Comparison of ENCODE assay signal across 1 cellular context in the genomic region with DNA sequence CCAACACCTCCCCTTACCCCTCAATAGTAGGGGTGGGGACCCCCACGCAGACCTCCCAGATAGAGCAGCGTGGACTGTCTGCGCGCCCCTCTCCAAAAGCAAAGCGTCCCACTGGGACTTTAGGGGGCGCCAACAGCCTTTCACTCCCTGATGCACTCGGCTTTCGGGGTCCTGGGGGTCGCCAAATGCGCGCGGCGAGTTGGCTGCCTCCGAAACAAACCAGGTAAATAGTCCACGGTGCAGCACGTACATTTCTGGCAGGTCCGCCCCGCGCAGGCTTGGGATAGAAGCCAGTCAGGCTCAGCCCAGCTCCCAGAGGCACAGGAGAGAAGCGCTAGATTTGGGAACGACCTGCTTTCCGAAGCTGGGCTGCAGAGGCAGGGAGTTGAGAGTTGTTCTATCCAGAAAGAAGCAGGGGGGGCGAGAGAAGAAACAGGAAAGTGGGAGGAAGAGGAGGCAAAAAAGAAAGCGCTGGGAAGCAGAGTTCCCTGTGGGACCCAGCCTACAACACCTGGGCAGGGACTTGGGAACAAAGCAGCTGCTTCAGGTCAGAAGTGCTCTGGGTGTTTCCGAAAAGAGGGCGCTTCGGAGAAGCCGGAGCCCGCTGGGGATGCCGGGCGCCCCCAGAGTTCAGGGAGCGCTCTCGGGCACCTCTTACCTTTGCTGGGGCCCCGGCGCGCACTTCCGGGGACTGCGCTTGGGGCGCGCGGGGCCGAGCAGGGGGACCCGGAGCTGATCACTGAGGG.
TF ChIP-seq lines count a peak whose summit lies in the region.

No MANE protein-coding gene starts in this region.

TF ChIP-seq in HepG2, 621 proteins besides CTCF, POLR2A, EP300 and RAD21 (continued from another document and continues in another):
- TF ChIP-seq PBX2 (CRISPR knock-in tag; IDR thresholded peaks at IDR 0.05) (no peak), ZNF138 (CRISPR knock-in tag; IDR thresholded peaks at IDR 0.05; ENCODE audit: low read depth) (0 out of 2 replicates have a peak, but pooled peaks have one; percentile 33), PAWR (CRISPR knock-in tag; IDR thresholded peaks at IDR 0.05; ENCODE audit: borderline replicate concordance) (no peak), ZNF501 (CRISPR knock-in tag; IDR thresholded peaks at IDR 0.05) (no peak; the same call in 1 of the 2 replicates), ZBTB20 (CRISPR knock-in tag; IDR thresholded peaks at IDR 0.05; ENCODE audit: borderline replicate concordance, low read depth) (peak; percentile 28; the same call in 1 of the 2 replicates), KLF11 (CRISPR knock-in tag; IDR thresholded peaks at IDR 0.05) (peak; percentile 75; the same call in 1 of the 2 replicates), ZEB1 (IDR thresholded peaks at IDR 0.05; ENCODE audit: insufficient replicate concordance, low read depth) (no peak), SMC3 (IDR thresholded peaks at IDR 0.05; ENCODE audit: low read length) (0 out of 2 replicates have a peak, but pooled peaks have one; percentile 8), GMEB1 (CRISPR knock-in tag; IDR thresholded peaks at IDR 0.05; ENCODE audit: borderline replicate concordance) (0 out of 2 replicates have a peak, but pooled peaks have one; percentile 24), ZNF292 (CRISPR knock-in tag; IDR thresholded peaks at IDR 0.05; ENCODE audit: borderline replicate concordance, low read depth) (no peak; the same call in 1 of the 2 replicates), IRF1 (CRISPR knock-in tag; IDR thresholded peaks at IDR 0.05; ENCODE audit: low read depth) (no peak), ELF4 (CRISPR knock-in tag; IDR thresholded peaks at IDR 0.05; ENCODE audit: borderline replicate concordance) (no peak), TRIM24 (CRISPR knock-in tag; IDR thresholded peaks at IDR 0.05) (no peak), ZNF282 (IDR thresholded peaks at IDR 0.05; ENCODE audit: partially characterized antibody) (no peak), ZNF337 (CRISPR knock-in tag; IDR thresholded peaks at IDR 0.05; ENCODE audit: borderline replicate concordance, low read depth) (peak; percentile 81; the same call in 1 of the 2 replicates), GZF1 (CRISPR knock-in tag; IDR thresholded peaks at IDR 0.05) (no peak), THAP11 (CRISPR knock-in tag; IDR thresholded peaks at IDR 0.05) (no peak), ZSCAN29 (CRISPR knock-in tag; conservative IDR thresholded peaks at IDR 0.05) (no peak), ZNF841 (CRISPR knock-in tag; IDR thresholded peaks at IDR 0.05; ENCODE audit: borderline replicate concordance) (0 out of 2 replicates have a peak, but pooled peaks have one; percentile 12), ATM (IDR thresholded peaks at IDR 0.05; ENCODE audit: borderline replicate concordance) (no peak), ETV5 (CRISPR knock-in tag; IDR thresholded peaks at IDR 0.05; ENCODE audit: borderline replicate concordance) (peak; percentile 43; the same call in 1 of the 2 replicates), ZNF335 (CRISPR knock-in tag; IDR thresholded peaks at IDR 0.05) (no peak), TEAD2 (CRISPR knock-in tag; IDR thresholded peaks at IDR 0.05) (no peak), PHF5A (CRISPR knock-in tag; IDR thresholded peaks at IDR 0.05; ENCODE audit: low read depth, unreplicated experiment) (no peak), FOXJ3 (CRISPR knock-in tag; IDR thresholded peaks at IDR 0.05; ENCODE audit: borderline replicate concordance) (no peak), ARID2 (CRISPR knock-in tag; IDR thresholded peaks at IDR 0.05; ENCODE audit: borderline replicate concordance) (peak; percentile 32; the same call in 1 of the 2 replicates), SUZ12 (IDR thresholded peaks at IDR 0.05; ENCODE audit: low read depth, low read length) (no peak), SRSF1 (optimal IDR thresholded peaks at IDR 0.05; ENCODE audit: low read depth, low read length) (peak; percentile 76), ZNF691 (CRISPR knock-in tag; IDR thresholded peaks at IDR 0.05; ENCODE audit: borderline replicate concordance, low read depth) (no peak; the same call in 1 of the 2 replicates), KDM5B (CRISPR knock-in tag; IDR thresholded peaks at IDR 0.05; ENCODE audit: borderline replicate concordance) (0 out of 2 replicates have a peak, but pooled peaks have one; percentile 39), SMAD3 (CRISPR knock-in tag; IDR thresholded peaks at IDR 0.05) (no peak), ZMAT3 (CRISPR knock-in tag; conservative IDR thresholded peaks at IDR 0.05) (peak; percentile 69), CREBL2 (CRISPR knock-in tag; IDR thresholded peaks at IDR 0.05; ENCODE audit: borderline replicate concordance) (no peak), KDM1A (CRISPR knock-in tag; IDR thresholded peaks at IDR 0.05) (no peak), GATAD2A (CRISPR knock-in tag; IDR thresholded peaks at IDR 0.05) (peak; percentile 81), ZNF432 (CRISPR knock-in tag; IDR thresholded peaks at IDR 0.05; ENCODE audit: borderline replicate concordance) (no peak), POLR2G (IDR thresholded peaks at IDR 0.05; ENCODE audit: low read depth, low read length) (peak; percentile 74), THAP7 (CRISPR knock-in tag; IDR thresholded peaks at IDR 0.05) (peak; percentile 92), MAF1 (CRISPR knock-in tag; IDR thresholded peaks at IDR 0.05; ENCODE audit: borderline replicate concordance) (no peak)
- TF ChIP-seq, protein P1, sequence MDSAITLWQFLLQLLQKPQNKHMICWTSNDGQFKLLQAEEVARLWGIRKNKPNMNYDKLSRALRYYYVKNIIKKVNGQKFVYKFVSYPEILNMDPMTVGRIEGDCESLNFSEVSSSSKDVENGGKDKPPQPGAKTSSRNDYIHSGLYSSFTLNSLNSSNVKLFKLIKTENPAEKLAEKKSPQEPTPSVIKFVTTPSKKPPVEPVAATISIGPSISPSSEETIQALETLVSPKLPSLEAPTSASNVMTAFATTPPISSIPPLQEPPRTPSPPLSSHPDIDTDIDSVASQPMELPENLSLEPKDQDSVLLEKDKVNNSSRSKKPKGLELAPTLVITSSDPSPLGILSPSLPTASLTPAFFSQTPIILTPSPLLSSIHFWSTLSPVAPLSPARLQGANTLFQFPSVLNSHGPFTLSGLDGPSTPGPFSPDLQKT (CRISPR knock-in tag; IDR thresholded peaks at IDR 0.05; ENCODE audit: borderline replicate concordance) = no peak
- TF ChIP-seq, protein P2, sequence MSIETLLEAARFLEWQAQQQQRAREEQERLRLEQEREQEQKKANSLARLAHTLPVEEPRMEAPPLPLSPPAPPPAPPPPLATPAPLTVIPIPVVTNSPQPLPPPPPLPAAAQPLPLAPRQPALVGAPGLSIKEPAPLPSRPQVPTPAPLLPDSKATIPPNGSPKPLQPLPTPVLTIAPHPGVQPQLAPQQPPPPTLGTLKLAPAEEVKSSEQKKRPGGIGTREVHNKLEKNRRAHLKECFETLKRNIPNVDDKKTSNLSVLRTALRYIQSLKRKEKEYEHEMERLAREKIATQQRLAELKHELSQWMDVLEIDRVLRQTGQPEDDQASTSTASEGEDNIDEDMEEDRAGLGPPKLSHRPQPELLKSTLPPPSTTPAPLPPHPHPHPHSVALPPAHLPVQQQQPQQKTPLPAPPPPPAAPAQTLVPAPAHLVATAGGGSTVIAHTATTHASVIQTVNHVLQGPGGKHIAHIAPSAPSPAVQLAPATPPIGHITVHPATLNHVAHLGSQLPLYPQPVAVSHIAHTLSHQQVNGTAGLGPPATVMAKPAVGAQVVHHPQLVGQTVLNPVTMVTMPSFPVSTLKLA (IDR thresholded peaks at IDR 0.05) = no peak
- TF ChIP-seq, protein P3, sequence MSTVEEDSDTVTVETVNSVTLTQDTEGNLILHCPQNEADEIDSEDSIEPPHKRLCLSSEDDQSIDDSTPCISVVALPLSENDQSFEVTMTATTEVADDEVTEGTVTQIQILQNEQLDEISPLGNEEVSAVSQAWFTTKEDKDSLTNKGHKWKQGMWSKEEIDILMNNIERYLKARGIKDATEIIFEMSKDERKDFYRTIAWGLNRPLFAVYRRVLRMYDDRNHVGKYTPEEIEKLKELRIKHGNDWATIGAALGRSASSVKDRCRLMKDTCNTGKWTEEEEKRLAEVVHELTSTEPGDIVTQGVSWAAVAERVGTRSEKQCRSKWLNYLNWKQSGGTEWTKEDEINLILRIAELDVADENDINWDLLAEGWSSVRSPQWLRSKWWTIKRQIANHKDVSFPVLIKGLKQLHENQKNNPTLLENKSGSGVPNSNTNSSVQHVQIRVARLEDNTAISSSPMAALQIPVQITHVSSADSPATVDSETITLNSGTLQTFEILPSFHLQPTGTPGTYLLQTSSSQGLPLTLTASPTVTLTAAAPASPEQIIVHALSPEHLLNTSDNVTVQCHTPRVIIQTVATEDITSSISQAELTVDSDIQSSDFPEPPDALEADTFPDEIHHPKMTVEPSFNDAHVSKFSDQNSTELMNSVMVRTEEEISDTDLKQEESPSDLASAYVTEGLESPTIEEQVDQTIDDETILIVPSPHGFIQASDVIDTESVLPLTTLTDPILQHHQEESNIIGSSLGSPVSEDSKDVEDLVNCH (CRISPR knock-in tag; IDR thresholded peaks at IDR 0.05) = no peak
- TF ChIP-seq, protein P4, sequence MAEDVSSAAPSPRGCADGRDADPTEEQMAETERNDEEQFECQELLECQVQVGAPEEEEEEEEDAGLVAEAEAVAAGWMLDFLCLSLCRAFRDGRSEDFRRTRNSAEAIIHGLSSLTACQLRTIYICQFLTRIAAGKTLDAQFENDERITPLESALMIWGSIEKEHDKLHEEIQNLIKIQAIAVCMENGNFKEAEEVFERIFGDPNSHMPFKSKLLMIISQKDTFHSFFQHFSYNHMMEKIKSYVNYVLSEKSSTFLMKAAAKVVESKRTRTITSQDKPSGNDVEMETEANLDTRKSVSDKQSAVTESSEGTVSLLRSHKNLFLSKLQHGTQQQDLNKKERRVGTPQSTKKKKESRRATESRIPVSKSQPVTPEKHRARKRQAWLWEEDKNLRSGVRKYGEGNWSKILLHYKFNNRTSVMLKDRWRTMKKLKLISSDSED (CRISPR knock-in tag; IDR thresholded peaks at IDR 0.05) = no peak
- TF ChIP-seq, protein P5, sequence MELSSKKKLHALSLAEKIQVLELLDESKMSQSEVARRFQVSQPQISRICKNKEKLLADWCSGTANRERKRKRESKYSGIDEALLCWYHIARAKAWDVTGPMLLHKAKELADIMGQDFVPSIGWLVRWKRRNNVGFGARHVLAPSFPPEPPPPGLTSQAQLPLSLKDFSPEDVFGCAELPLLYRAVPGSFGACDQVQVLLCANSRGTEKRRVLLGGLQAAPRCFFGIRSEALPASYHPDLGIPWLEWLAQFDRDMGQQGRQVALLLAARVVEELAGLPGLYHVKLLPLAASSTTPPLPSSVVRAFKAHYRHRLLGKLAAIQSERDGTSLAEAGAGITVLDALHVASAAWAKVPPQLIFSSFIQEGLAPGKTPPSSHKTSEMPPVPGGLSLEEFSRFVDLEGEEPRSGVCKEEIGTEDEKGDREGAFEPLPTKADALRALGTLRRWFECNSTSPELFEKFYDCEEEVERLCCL (CRISPR knock-in tag; IDR thresholded peaks at IDR 0.05; ENCODE audit: borderline replicate concordance) = no peak; the same call in 1 of the 2 replicates
- TF ChIP-seq, protein P6, sequence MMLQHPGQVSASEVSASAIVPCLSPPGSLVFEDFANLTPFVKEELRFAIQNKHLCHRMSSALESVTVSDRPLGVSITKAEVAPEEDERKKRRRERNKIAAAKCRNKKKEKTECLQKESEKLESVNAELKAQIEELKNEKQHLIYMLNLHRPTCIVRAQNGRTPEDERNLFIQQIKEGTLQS (CRISPR knock-in tag; IDR thresholded peaks at IDR 0.05) = no peak
